In the genomic region with DNA sequence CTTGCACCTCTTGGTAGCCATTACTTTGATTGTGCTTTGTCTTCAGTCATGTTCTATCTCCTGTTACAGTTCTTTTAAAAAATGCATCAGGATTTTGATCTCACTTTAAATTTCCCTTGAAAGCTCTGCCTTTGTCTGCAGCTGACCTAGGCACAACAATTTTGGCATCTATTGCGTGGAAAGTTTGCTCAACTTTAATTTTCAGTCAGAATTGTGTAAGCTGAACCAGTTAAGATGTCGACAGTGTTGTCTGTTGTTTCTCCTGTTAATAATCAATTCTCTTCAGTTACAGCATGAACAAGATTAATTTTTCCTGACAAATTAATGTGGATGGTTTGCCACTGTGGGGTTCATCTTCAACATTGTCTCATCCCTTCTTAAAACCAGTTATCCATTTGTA, we compare ENCODE assay signal across 11 cellular contexts.
"Had no signal": no experiment of that assay in that cellular context is flagged by ENCODE, and none has a peak within 500 bp of the region (broad histone marks: within the 10 kb centered on the region; RNA-seq: fewer than 3 reads in every experiment).

No MANE protein-coding gene starts in this region.

- H2AFZ ChIP-seq: GM23248, GM23338 had no signal

- H3K27ac ChIP-seq: GM23248 had no signal

- H3K4me2 ChIP-seq: GM23338 had no signal

- H3K4me3 ChIP-seq: GM23248, GM23338, HAP-1 had no signal

- FAIRE-seq: H1, H54 had no signal

- H3K4me1 ChIP-seq: HAP-1 had no signal

- H3K36me3 ChIP-seq: HAP-1 had no signal

- DNase-seq: GM23248, GOT3, H7, H9, HCEC 1CT, HFFc6 had no signal

- H3K9ac ChIP-seq: GM23248 had no signal

- ATAC-seq: GM23338, HCT116 had no signal
